7 cellular contexts compared by ENCODE assay signal in the genomic region with DNA sequence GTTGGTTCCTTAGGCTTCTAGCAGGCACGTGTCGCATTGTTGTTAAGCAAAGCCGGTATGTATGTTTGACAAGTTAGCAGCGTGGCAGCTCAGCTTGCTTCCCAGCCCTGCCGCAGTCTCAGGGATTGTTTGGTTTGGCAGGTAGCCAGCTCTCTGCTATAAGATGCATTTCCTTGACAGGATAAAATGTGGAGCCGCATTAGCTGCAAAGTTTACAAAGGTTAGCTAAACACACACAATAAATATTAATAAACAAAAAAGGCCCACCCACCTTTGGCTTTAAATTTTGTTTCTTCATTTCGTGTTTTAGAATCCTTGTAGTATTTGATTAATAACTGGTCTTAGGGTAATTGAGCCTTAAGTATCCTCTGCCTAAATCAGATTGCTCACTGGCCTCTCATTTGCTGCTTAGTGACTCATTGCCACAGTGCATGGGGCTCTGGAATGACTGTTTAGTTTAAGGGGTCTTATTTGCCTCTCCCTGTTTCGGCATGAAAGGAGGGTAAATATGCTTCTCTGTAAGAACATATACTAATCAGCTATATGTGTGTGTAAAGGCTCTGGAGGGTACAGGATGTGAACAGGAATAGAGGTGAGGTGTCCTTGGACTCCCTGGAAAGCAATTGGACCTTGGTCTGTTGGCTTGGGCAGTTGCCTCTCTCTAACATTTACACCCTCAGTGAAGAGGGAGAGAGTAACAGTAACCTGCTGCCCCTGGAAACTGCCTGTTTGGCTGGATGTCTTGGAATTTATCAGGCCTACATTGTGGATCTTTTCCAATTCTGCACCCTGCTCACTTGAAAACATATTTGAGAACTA.
DNase-seq lines count a peak whose midpoint lies in the region; ATAC-seq and TF ChIP-seq lines count a peak whose summit lies in the region.

No MANE protein-coding gene starts in this region.

- H3K4me3 ChIP-seq in LNCaP clone FGC (ENCODE audit: low read depth, low read length) (no peak overlapping the region), stomach smooth muscle (ENCODE audit: low read length in 2 of 2) (no peak overlapping the region)

- DNase-seq in LNCaP clone FGC (ENCODE audit: low read depth) (peak; percentile 98), fibroblast of the conjunctiva (ENCODE audit: low read depth) (peak; percentile 72), GM20000 (ENCODE audit: low spot score) (no peak), mesenteric fat pad (ENCODE audit: low spot score) (no peak)

- TF ChIP-seq CTCF in LNCaP clone FGC (IDR thresholded peaks at IDR 0.05; ENCODE audit: control insufficient read depth, extremely low read depth, insufficient read depth) (no peak), GM20000 (IDR thresholded peaks at IDR 0.05; ENCODE audit: extremely low read depth, missing control alignments) (no peak)

- H3K9ac ChIP-seq in stomach smooth muscle (ENCODE audit: low read length in 2 of 2): no peak overlapping the region

- no peaks in the 10 kb centered on the region for H3K27me3 ChIP-seq in stomach smooth muscle (ENCODE audit: control insufficient read depth in 1 of 2, insufficient read depth in 2 of 2, low read length in 2 of 2)

- H3K27ac ChIP-seq in stomach smooth muscle (ENCODE audit: low read length): peak overlapping the region; percentile 7

- no peaks in the 10 kb centered on the region for H3K9me3 ChIP-seq in stomach smooth muscle (ENCODE audit: control insufficient read depth in 2 of 2, low read length in 2 of 2)

- peaks cover 0 to 2% of the 10 kb centered on the region in 2 donors for H3K36me3 ChIP-seq in stomach smooth muscle (ENCODE audit: control insufficient read depth in 2 of 2, insufficient read depth in 2 of 2, low read length in 2 of 2)

- peaks cover 4% of the 10 kb centered on the region for H3K4me1 ChIP-seq in stomach smooth muscle (ENCODE audit: control insufficient read depth, insufficient read depth, low read length)

- ATAC-seq in GM18873 (IDR thresholded peaks at IDR 0.05; ENCODE audit: low FRiP score, unreplicated experiment): no peak

TF ChIP-seq in PFSK-1, 5 proteins besides CTCF, POLR2A, EP300 and RAD21:
- TF ChIP-seq SIN3A (IDR thresholded peaks at IDR 0.05; ENCODE audit: borderline replicate concordance, insufficient read depth, low read length): peak; percentile 100
- no peak for TF ChIP-seq POLR2AphosphoS5 (IDR thresholded peaks at IDR 0.05; ENCODE audit: low read depth, low read length)
- no peak for TF ChIP-seq TAF1 (IDR thresholded peaks at IDR 0.05; ENCODE audit: borderline replicate concordance, insufficient read depth, low read length)
- TF ChIP-seq, protein P1, sequence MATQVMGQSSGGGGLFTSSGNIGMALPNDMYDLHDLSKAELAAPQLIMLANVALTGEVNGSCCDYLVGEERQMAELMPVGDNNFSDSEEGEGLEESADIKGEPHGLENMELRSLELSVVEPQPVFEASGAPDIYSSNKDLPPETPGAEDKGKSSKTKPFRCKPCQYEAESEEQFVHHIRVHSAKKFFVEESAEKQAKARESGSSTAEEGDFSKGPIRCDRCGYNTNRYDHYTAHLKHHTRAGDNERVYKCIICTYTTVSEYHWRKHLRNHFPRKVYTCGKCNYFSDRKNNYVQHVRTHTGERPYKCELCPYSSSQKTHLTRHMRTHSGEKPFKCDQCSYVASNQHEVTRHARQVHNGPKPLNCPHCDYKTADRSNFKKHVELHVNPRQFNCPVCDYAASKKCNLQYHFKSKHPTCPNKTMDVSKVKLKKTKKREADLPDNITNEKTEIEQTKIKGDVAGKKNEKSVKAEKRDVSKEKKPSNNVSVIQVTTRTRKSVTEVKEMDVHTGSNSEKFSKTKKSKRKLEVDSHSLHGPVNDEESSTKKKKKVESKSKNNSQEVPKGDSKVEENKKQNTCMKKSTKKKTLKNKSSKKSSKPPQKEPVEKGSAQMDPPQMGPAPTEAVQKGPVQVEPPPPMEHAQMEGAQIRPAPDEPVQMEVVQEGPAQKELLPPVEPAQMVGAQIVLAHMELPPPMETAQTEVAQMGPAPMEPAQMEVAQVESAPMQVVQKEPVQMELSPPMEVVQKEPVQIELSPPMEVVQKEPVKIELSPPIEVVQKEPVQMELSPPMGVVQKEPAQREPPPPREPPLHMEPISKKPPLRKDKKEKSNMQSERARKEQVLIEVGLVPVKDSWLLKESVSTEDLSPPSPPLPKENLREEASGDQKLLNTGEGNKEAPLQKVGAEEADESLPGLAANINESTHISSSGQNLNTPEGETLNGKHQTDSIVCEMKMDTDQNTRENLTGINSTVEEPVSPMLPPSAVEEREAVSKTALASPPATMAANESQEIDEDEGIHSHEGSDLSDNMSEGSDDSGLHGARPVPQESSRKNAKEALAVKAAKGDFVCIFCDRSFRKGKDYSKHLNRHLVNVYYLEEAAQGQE (IDR thresholded peaks at IDR 0.05; ENCODE audit: insufficient read depth in 1 of 2, low read depth in 2 of 2, low read length in 2 of 2): no peak
- peak; percentile 60 for TF ChIP-seq FOXP2 (optimal IDR thresholded peaks at IDR 0.05; ENCODE audit: borderline replicate concordance, extremely low read depth, extremely low read length, insufficient read depth)

Comparison
In these comparisons a context has a peak if more than half of its experiments do, and no peak if none do; other contexts are left out.
1. DNase-seq: peak in LNCaP clone FGC (single experiment) and fibroblast of the conjunctiva (single experiment); none in GM20000 (single experiment) and mesenteric fat pad (single experiment).